9 cellular contexts compared by ENCODE assay signal in the genomic region with DNA sequence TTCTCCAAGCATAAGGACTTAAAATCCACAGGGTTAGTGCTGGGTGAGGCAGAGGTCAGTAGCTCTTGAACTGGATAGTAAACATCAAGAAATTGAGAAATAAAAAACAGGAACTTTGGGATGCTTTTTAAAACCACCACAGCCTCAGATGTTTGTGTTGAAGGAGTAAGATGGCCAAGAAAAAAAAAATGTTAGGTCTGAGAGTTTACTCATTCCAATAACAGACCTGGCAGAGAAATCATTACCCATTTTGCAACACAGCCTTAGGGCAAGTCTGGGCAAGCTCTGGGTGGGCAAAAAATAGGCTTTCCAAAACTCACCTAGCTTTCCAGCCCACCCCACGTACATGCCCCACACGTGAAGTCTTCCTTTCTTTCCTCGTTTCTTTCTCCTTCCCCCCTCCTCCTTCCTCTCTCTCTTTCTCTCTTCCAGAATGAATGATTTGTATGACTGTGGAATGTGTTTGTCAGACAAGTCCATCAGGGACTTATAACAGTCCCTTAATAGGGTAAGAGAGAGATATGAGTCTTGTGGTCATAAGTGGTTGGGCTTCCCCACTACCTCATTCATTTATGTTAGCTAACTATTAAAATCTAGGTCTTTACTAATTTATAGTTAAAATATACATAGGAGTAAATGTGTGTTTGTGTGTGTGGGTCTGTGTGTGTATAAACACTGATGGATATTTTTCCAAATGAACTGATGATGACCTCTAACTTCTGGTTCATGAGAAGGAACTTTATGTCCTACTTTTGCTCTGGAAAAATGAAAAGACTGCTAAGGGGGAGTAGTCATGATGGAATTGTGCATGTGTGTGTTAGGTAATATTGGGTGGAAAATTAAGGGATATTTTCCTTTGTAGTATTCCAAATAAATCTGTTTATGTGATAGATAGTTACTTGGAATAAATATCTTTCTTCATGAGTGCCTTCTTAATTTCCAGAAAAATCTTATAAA. TPM values are rescaled to one million over a fixed set of nuclear protein-coding genes. Genes with fewer than 3 reads are reported as not detected.
DNase-seq lines count a peak whose midpoint lies in the region; ATAC-seq and TF ChIP-seq lines count a peak whose summit lies in the region.
"Had no signal": no experiment of that assay in that cellular context is flagged by ENCODE, and none has a peak within 500 bp of the region (broad histone marks: within the 10 kb centered on the region; RNA-seq: fewer than 3 reads in every experiment).

No MANE protein-coding gene starts in this region.

- H3K79me1 ChIP-seq in mesendoderm (ENCODE audit: low read length), result no peaks in the 10 kb centered on the region

- no peak overlapping the region for H2AK5ac ChIP-seq in mesendoderm (ENCODE audit: low read length)

- no peaks in the 10 kb centered on the region for H3K36me3 Mint-ChIP-seq in activated naive CD8-positive, alpha-beta T cell treated with anti-CD3 and anti-CD28 coated beads, Interleukin-2, amount 50 U/mL, for 24 hours (ENCODE audit: low read depth)
- H3K36me3 Mint-ChIP-seq: brain had no signal

- CTCF ChIA-PET in HEK293 (lab: Yijun Ruan, JAX), result interaction anchor here (0.6 to 1.6 kb wide), 4 partner anchors 26 to 1456 kb away, joined by 3 to 7 read pairs (median 3); no protein-coding TSS in a partner anchor

- H3K9me3 Mint-ChIP-seq in activated naive CD8-positive, alpha-beta T cell treated with anti-CD3 and anti-CD28 coated beads, Interleukin-2, amount 50 U/mL, for 24 hours, result no peaks in the 10 kb centered on the region

- H3K18ac ChIP-seq in mesendoderm (ENCODE audit: low read length), result no peak overlapping the region

- no CpG with 5 or more reads among the region's 3 CpGs for WGBS in mesendoderm (ENCODE audit: extremely low coverage, insufficient coverage, low lambda C conversion rate)

- no peak for TF ChIP-seq CTCF in HEK293 (tag by site-specific recombination; IDR thresholded peaks at IDR 0.05)

- no peaks in the 10 kb centered on the region for H3K27me3 Mint-ChIP-seq in activated naive CD8-positive, alpha-beta T cell treated with anti-CD3 and anti-CD28 coated beads, Interleukin-2, amount 50 U/mL, for 24 hours
- H3K27me3 Mint-ChIP-seq: brain had no signal

- POLR2A ChIA-PET in HEK293 (lab: Yijun Ruan, JAX), result interaction anchor here (3.2 kb wide), 1 partner anchor 18 kb away, joined by 11 read pairs; the partner anchor contains the start of gene DSE

- H3K4me3 Mint-ChIP-seq in activated naive CD8-positive, alpha-beta T cell treated with anti-CD3 and anti-CD28 coated beads, Interleukin-2, amount 50 U/mL, for 24 hours, result no peak overlapping the region
- H3K4me3 Mint-ChIP-seq: brain had no signal

- H3K4me3 ChIP-seq in HEK293 (ENCODE audit: low read depth, low read length) (no peak overlapping the region), mesendoderm (ENCODE audit: low read length) (no peak overlapping the region)

- DNase-seq in GM03348 (ENCODE audit: low spot score), result peak; percentile 58
- DNase-seq in T1000 (lab: John Stamatoyannopoulos, UW), result peak; percentile 3
- no peak for DNase-seq in mesendoderm
- no peak for DNase-seq in stimulated activated CD8-positive, alpha-beta memory T cell treated with anti-CD3 and anti-CD28 coated beads, Interleukin-4, amount 100 ng/mL, for 48 hours
- no peak for DNase-seq in activated naive CD8-positive, alpha-beta T cell treated with anti-CD3 and anti-CD28 coated beads, Interleukin-2, amount 50 U/mL, for 24 hours
- DNase-seq in activated CD4-positive, alpha-beta T cell treated with anti-CD3 and anti-CD28 coated beads, Interleukin-2, amount 50 U/mL, for 1 hour, result no peak
- no peak for DNase-seq in NCI-H187 (lab: John Stamatoyannopoulos, UW)

- H3K4ac ChIP-seq in mesendoderm (ENCODE audit: low read depth, low read length), result peak overlapping the region; percentile 4

- H4K5ac ChIP-seq in mesendoderm (ENCODE audit: low read length), result no peak overlapping the region

- H3K36me3 ChIP-seq in HEK293 (ENCODE audit: control insufficient read depth in 2 of 2, insufficient read depth in 1 of 2, low read length in 2 of 2) (no peaks in the 10 kb centered on the region), mesendoderm (ENCODE audit: control insufficient read depth, insufficient read depth, low read length) (no peaks in the 10 kb centered on the region)

- H2BK5ac ChIP-seq in mesendoderm (ENCODE audit: low read length), result no peak overlapping the region

- H3K9me3 ChIP-seq in HEK293 (ENCODE audit: control insufficient read depth, insufficient read depth, low read depth, low read length), result no peaks in the 10 kb centered on the region

- no peak overlapping the region for H3K56ac ChIP-seq in mesendoderm (ENCODE audit: low read length)

- no peak overlapping the region for H3K27ac ChIP-seq in HEK293 (ENCODE audit: extremely low read depth, low read depth, low read length)
- H3K27ac ChIP-seq in mesendoderm (ENCODE audit: low read depth, low read length), result no peak overlapping the region

- H3K23ac ChIP-seq in mesendoderm (ENCODE audit: low read length), result no peak overlapping the region

- no peak overlapping the region for H3K27ac Mint-ChIP-seq in activated naive CD8-positive, alpha-beta T cell treated with anti-CD3 and anti-CD28 coated beads, Interleukin-2, amount 50 U/mL, for 24 hours
- H3K27ac Mint-ChIP-seq: brain had no signal

- H4K8ac ChIP-seq in mesendoderm (ENCODE audit: low read depth, low read length), result no peak overlapping the region

- no peaks in the 10 kb centered on the region for H3K4me1 Mint-ChIP-seq in activated naive CD8-positive, alpha-beta T cell treated with anti-CD3 and anti-CD28 coated beads, Interleukin-2, amount 50 U/mL, for 24 hours

- no peak overlapping the region for H2BK120ac ChIP-seq in mesendoderm (ENCODE audit: low read depth, low read length)

- ATAC-seq in activated naive CD8-positive, alpha-beta T cell treated with anti-CD3 and anti-CD28 coated beads, Interleukin-2, amount 50 U/mL, for 24 hours, result no peak

- H2BK15ac ChIP-seq in mesendoderm (replicated peaks; ENCODE audit: low read depth), result no peak overlapping the region

- H3K4me2 ChIP-seq in mesendoderm (ENCODE audit: low read length), result no peak overlapping the region

- no peaks in the 10 kb centered on the region for H3K27me3 ChIP-seq in mesendoderm (ENCODE audit: insufficient read depth, low read length, poor library complexity)

- H3K4me1 ChIP-seq in HEK293 (ENCODE audit: control insufficient read depth, insufficient read depth, low read length) (no peaks in the 10 kb centered on the region), mesendoderm (ENCODE audit: control insufficient read depth, low read depth, low read length) (no peaks in the 10 kb centered on the region)

- H3K79me2 ChIP-seq in mesendoderm (ENCODE audit: control insufficient read depth, insufficient read depth, low read length), result no peaks in the 10 kb centered on the region

- no peak overlapping the region for H3K9ac ChIP-seq in mesendoderm (ENCODE audit: low read length)

TF ChIP-seq in HEK293, 187 proteins besides CTCF, POLR2A, EP300 and RAD21 (continues in another document):
- TF ChIP-seq, protein P1, sequence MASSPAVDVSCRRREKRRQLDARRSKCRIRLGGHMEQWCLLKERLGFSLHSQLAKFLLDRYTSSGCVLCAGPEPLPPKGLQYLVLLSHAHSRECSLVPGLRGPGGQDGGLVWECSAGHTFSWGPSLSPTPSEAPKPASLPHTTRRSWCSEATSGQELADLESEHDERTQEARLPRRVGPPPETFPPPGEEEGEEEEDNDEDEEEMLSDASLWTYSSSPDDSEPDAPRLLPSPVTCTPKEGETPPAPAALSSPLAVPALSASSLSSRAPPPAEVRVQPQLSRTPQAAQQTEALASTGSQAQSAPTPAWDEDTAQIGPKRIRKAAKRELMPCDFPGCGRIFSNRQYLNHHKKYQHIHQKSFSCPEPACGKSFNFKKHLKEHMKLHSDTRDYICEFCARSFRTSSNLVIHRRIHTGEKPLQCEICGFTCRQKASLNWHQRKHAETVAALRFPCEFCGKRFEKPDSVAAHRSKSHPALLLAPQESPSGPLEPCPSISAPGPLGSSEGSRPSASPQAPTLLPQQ (tag by site-specific recombination; IDR thresholded peaks at IDR 0.05), result 0 out of 2 replicates have a peak, but pooled peaks have one; percentile 9
- TF ChIP-seq ZNF354C (tag by site-specific recombination; IDR thresholded peaks at IDR 0.05; ENCODE audit: borderline replicate concordance, low read depth) (no peak), ZNF157 (tag by site-specific recombination; IDR thresholded peaks at IDR 0.05) (no peak), ZNF449 (tag by site-specific recombination; IDR thresholded peaks at IDR 0.05) (peak; percentile 97), ZSCAN16 (tag by site-specific recombination; IDR thresholded peaks at IDR 0.05) (no peak), ZFP3 (tag by site-specific recombination; IDR thresholded peaks at IDR 0.05; ENCODE audit: low read depth) (no peak), ZNF514 (tag by site-specific recombination; IDR thresholded peaks at IDR 0.05) (no peak), KLF9 (tag by site-specific recombination; IDR thresholded peaks at IDR 0.05; ENCODE audit: low read depth) (no peak), ZNF707 (tag by site-specific recombination; IDR thresholded peaks at IDR 0.05) (no peak), ZNF571 (tag by site-specific recombination; IDR thresholded peaks at IDR 0.05) (no peak), ZNF362 (tag by site-specific recombination; IDR thresholded peaks at IDR 0.05) (peak; percentile 56; the same call in 1 of the 2 replicates), ZNF404 (tag by site-specific recombination; IDR thresholded peaks at IDR 0.05) (no peak), KLF16 (tag by site-specific recombination; IDR thresholded peaks at IDR 0.05) (no peak)

RNA-seq across cellular contexts. Expression of gene DSE, which starts 18.0 kb away (rescaled TPM):
- polyA plus RNA-seq in mesendoderm (2013, experiment 1 of 2), result 24.8 TPM
- polyA plus RNA-seq in mesendoderm (2013, experiment 2 of 2), result 25.2 TPM

Comparison
In these comparisons a context has a peak if more than half of its experiments do, and no peak if none do; other contexts are left out.
1. DNase-seq: peak in GM03348 (single experiment) and T1000 (single experiment); none in mesendoderm (single experiment), stimulated activated CD8-positive, alpha-beta memory T cell treated with anti-CD3 and anti-CD28 coated beads, Interleukin-4, amount 100 ng/mL, for 48 hours (single experiment), activated naive CD8-positive, alpha-beta T cell treated with anti-CD3 and anti-CD28 coated beads, Interleukin-2, amount 50 U/mL, for 24 hours (single experiment), activated CD4-positive, alpha-beta T cell treated with anti-CD3 and anti-CD28 coated beads, Interleukin-2, amount 50 U/mL, for 1 hour (single experiment) and NCI-H187 (0 of 2).